In the genomic region with DNA sequence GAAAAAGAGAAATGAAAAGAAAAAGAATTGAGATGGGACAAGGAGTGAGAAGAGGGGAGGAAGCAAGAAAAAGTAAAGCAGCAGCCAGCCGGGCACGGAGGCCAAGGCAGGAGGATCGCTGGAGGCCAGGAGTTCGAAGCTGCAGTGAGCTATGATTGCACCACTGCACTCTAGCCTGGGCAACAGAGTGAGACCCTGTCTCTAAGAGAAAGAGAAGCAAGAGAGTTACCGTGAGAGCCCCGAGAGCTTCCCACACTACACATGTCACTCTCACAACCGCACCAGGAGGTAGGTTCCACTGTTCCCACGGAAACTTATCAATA, we compare ENCODE assay signal across 23 cellular contexts. TPM values are rescaled to one million over a fixed set of nuclear protein-coding genes. Genes with fewer than 3 reads are reported as not detected.
DNase-seq lines count a peak whose midpoint lies in the region; ATAC-seq, FAIRE-seq and TF ChIP-seq lines count a peak whose summit lies in the region.
"Had no signal": no experiment of that assay in that cellular context is flagged by ENCODE, and none has a peak within 500 bp of the region (broad histone marks: within the 10 kb centered on the region; RNA-seq: fewer than 3 reads in every experiment).

No MANE protein-coding gene starts in this region.

- in situ Hi-C loops in HepG2 (cut with HindIII; ENCODE audit: extremely low pct_ligation_motif_present, low pct_unique_long_range_greater_than_20kb) = no loop called here

- H3K4me1 ChIP-seq in left ventricle myocardium inferior = peaks cover 10% of the 10 kb centered on the region
- H3K4me1 ChIP-seq in HepG2 (ENCODE audit: insufficient read depth, low read length) = peaks cover 12% of the 10 kb centered on the region; the same call in 1 of the 2 replicates
- peaks cover 0 to 8% (median 0%) of the 10 kb centered on the region in 4 donors for H3K4me1 ChIP-seq in sigmoid colon
- peaks cover 21% of the 10 kb centered on the region for H3K4me1 ChIP-seq in vagina

- FAIRE-seq in HepG2 (lab: Jason Lieb, UNC) = no peak
- FAIRE-seq: islet of Langerhans had no signal

- CTCF ChIA-PET in HepG2 (lab: Yijun Ruan, JAX; ENCODE audit: low intra/inter-chr PET ratio, low total read pairs) = no interaction called here

- H3K27ac ChIP-seq in left ventricle myocardium inferior (replicated peaks) (peak overlapping the region; percentile 64), HepG2 (ENCODE audit: extremely low read length, insufficient read depth, low read length) (no peak overlapping the region), sigmoid colon (peak overlapping the region; percentile 57 to 64 (median 60)), vagina (peak overlapping the region; percentile 72)
- H3K27ac ChIP-seq: parathyroid adenoma had no signal

- H3K79me2 ChIP-seq in HepG2 (ENCODE audit: insufficient read depth, low read length) = no peaks in the 10 kb centered on the region
- H3K79me2 ChIP-seq: parathyroid adenoma had no signal

- no peak overlapping the region for H3K4me3 ChIP-seq in left ventricle myocardium inferior
- no peak overlapping the region for H3K4me3 ChIP-seq in HepG2 (replicated peaks in 1 of 3; ENCODE audit: insufficient read depth in 1 of 3, low read depth in 2 of 3, low read length in 3 of 3)
- H3K4me3 ChIP-seq in sigmoid colon = no peak overlapping the region
- no peak overlapping the region for H3K4me3 ChIP-seq in vagina
- H3K4me3 ChIP-seq: mucosa of descending colon had no signal

- no peaks in the 10 kb centered on the region for H3K36me3 ChIP-seq in left ventricle myocardium inferior
- H3K36me3 ChIP-seq in HepG2 (replicated peaks in 1 of 2; ENCODE audit: control insufficient read depth in 1 of 2, insufficient read depth in 2 of 2, low read length in 2 of 2) = no peaks in the 10 kb centered on the region
- no peaks in the 10 kb centered on the region for H3K36me3 ChIP-seq in sigmoid colon
- H3K36me3 ChIP-seq in vagina = no peaks in the 10 kb centered on the region

- BruUV-seq in HepG2 (replicated peaks; lab: Mats Ljungman, UMichigan) = no TSS peak

- no peak for TF ChIP-seq CTCF in left ventricle myocardium inferior (IDR thresholded peaks at IDR 0.05; ENCODE audit: borderline replicate concordance)
- TF ChIP-seq CTCF in HepG2 (CRISPR knock-in tag; IDR thresholded peaks at IDR 0.05) = no peak
- no peak for TF ChIP-seq CTCF in sigmoid colon (IDR thresholded peaks at IDR 0.05)
- TF ChIP-seq CTCF in vagina (IDR thresholded peaks at IDR 0.05) = no peak

- ATAC-seq in HepG2 (no peak), GM21723 (IDR thresholded peaks at IDR 0.05; ENCODE audit: unreplicated experiment) (no peak), GM21529 (IDR thresholded peaks at IDR 0.05; ENCODE audit: unreplicated experiment) (no peak)
- ATAC-seq: activated CD8-positive, alpha-beta T cell treated with anti-CD3 and anti-CD28 coated beads, Interleukin-2, amount 10 ng/mL, durations not matched to agents 7 days and 5 days; activated T-helper 17 cell treated with anti-CD3 and anti-CD28 coated beads, Interleukin-2, amount 50 U/mL, for 72 hours; HCT116 had no signal

- POLR2A ChIA-PET in HepG2 (lab: Yijun Ruan, JAX) = no interaction called here

- H3K9me3 ChIP-seq in left ventricle myocardium inferior (replicated peaks) = no peaks in the 10 kb centered on the region
- H3K9me3 ChIP-seq in HepG2 (ENCODE audit: low read length) = no peaks in the 10 kb centered on the region
- H3K9me3 ChIP-seq in sigmoid colon = no peaks in the 10 kb centered on the region
- H3K9me3 ChIP-seq in vagina = no peaks in the 10 kb centered on the region
- H3K9me3 ChIP-seq: mucosa of descending colon had no signal

- TF ChIP-seq EP300 in HepG2 (IDR thresholded peaks at IDR 0.05; ENCODE audit: low read depth in 2 of 2, low read length in 2 of 2) (no peak), HepG2 (CRISPR knock-in tag; IDR thresholded peaks at IDR 0.05; ENCODE audit: borderline replicate concordance) (no peak), sigmoid colon (IDR thresholded peaks at IDR 0.05) (no peak)

- intact Hi-C loops in left ventricle myocardium inferior (cut with micrococcal nuclease) (no loop called here), cardiac septum (cut with DNase I) (no loop called here), HepG2 (cut with micrococcal nuclease; ENCODE audit: unreplicated experiment) (no loop called here), sigmoid colon (cut with DNase I) (no loop called here), vagina (cut with DNase I) (no loop called here)

- H3K4me2 ChIP-seq in HepG2 (ENCODE audit: low read depth, low read length) = no peak overlapping the region

- no peak for TF ChIP-seq RAD21 in HepG2 (CRISPR knock-in tag; IDR thresholded peaks at IDR 0.05)

- no peak for TF ChIP-seq POLR2A in HepG2 (IDR thresholded peaks at IDR 0.05; ENCODE audit: insufficient read depth in 1 of 2, low read depth in 2 of 2, low read length in 2 of 2)
- TF ChIP-seq POLR2A in sigmoid colon (IDR thresholded peaks at IDR 0.05) = no peak
- no peak for TF ChIP-seq POLR2A in vagina (IDR thresholded peaks at IDR 0.05)

- no peak for DNase-seq in left ventricle myocardium inferior
- DNase-seq in cardiac septum (ENCODE audit: low spot score) = no peak
- no peak for DNase-seq in HepG2 (ENCODE audit: low spot score)
- no peak for DNase-seq in sigmoid colon
- DNase-seq in vagina (ENCODE audit: extremely low spot score in 2 of 2) = no peak
- no peak for DNase-seq in NCI-H69 (lab: John Stamatoyannopoulos, UW)
- DNase-seq: activated CD8-positive, alpha-beta T cell treated with anti-CD3 and anti-CD28 coated beads, Interleukin-2, amount 10 ng/mL, durations not matched to agents 7 days and 5 days; activated naive CD4-positive, alpha-beta T cell treated with anti-CD3 and anti-CD28 coated beads, Interleukin-2, amount 10 ng/mL, durations not matched to agents 7 days and 5 days; amniotic stem cell; Calu3; CD4-positive, CD25-positive, alpha-beta regulatory T cell; DMS79 treated with DMSO at 0.1 percent for 48 hours; GDM1; left ventricle myocardium superior; stimulated activated CD4-positive, alpha-beta T cell treated with anti-CD3 and anti-CD28 coated beads, Interleukin-12 subunit alpha, Interleukin-12 subunit beta, amount 100 ng/mL, for 4 hours; stimulated activated CD4-positive, alpha-beta T cell treated with anti-CD3 and anti-CD28 coated beads, Interleukin-4, amount 100 ng/mL, for 1 hour had no signal

- WGBS in HepG2 (ENCODE audit: low lambda C conversion rate) = 70% methylated on average over 8 of the region's 8 CpGs
- WGBS in sigmoid colon, 2 donors = 90 to 95% methylated on average over 8 of the region's 8 CpGs

- H2AFZ ChIP-seq in HepG2 (ENCODE audit: low read length) = no peak overlapping the region
- H2AFZ ChIP-seq: parathyroid adenoma had no signal

- H3K9ac ChIP-seq in HepG2 (ENCODE audit: insufficient read depth, low read depth, low read length) = no peak overlapping the region
- H3K9ac ChIP-seq: parathyroid adenoma had no signal

- H4K20me1 ChIP-seq in HepG2 (ENCODE audit: insufficient read depth, low read length) = no peaks in the 10 kb centered on the region

- H3K27me3 ChIP-seq in left ventricle myocardium inferior (ENCODE audit: low read depth) (no peaks in the 10 kb centered on the region), HepG2 (ENCODE audit: control insufficient read depth in 1 of 2, insufficient read depth in 2 of 2, low read length in 2 of 2) (peaks cover 12 to 77% of the 10 kb centered on the region in 2 experiments; a peak in 4 of 5 replicates), sigmoid colon (peaks cover 0 to 14% (median 8%) of the 10 kb centered on the region in 3 donors), vagina (no peaks in the 10 kb centered on the region)

TF ChIP-seq in HepG2, 621 proteins besides CTCF, POLR2A, EP300 and RAD21 (continues in another document):
- no peak for TF ChIP-seq YEATS4 (CRISPR knock-in tag; IDR thresholded peaks at IDR 0.05; ENCODE audit: borderline replicate concordance)

RNA-seq across cellular contexts. Expression of gene LITAF, which starts 18.8 kb away (rescaled TPM):
- total RNA-seq in left ventricle myocardium inferior = 55.6 TPM
- total RNA-seq in cardiac septum = 40.5 TPM
- total RNA-seq in HepG2 (2016; rRNA removed; fragmentation: Illumina TruSeq; extraction: Trizol) = 141 and 186 TPM in 2 replicates
- 30.0 and 32.3 TPM in 2 replicates for total RNA-seq in HepG2 (2016; cell fraction: cytosol; rRNA removed; fragmentation: Illumina TruSeq; extraction: Trizol; ENCODE audit: low read depth)
- total RNA-seq in HepG2 (2016; cell fraction: insoluble cytoplasmic fraction; rRNA removed; fragmentation: Illumina TruSeq; extraction: Trizol) = 139 and 174 TPM in 2 replicates
- total RNA-seq in HepG2 (2016; cell fraction: membrane; rRNA removed; fragmentation: Illumina TruSeq; extraction: Trizol) = 118 and 119 TPM in 2 replicates
- 60.6 and 72.1 TPM in 2 replicates for total RNA-seq in HepG2 (2016; cell fraction: nucleus; rRNA removed; fragmentation: Illumina TruSeq; extraction: Trizol)
- 80.1 and 95.5 TPM in 2 replicates for polyA plus RNA-seq in HepG2 (2011; rRNA removed)
- polyA plus RNA-seq in HepG2 (2011; cell fraction: cytosol; rRNA removed) = 121 and 137 TPM in 2 replicates
- 61.9 and 67.8 TPM in 2 replicates for polyA plus RNA-seq in HepG2 (2011; cell fraction: nucleus; rRNA removed)
- polyA plus RNA-seq in HepG2 (2012) = 113 and 128 TPM in 2 replicates
- polyA plus RNA-seq in HepG2 (2016; cell fraction: cytosol; fragmentation: Illumina TruSeq; extraction: Trizol; ENCODE audit: low read depth) = 48.2 and 51.8 TPM in 2 replicates
- polyA plus RNA-seq in HepG2 (2016; cell fraction: insoluble cytoplasmic fraction; fragmentation: Illumina TruSeq; extraction: Trizol; ENCODE audit: low read depth) = 322 and 369 TPM in 2 replicates
- polyA plus RNA-seq in HepG2 (2016; cell fraction: membrane; fragmentation: Illumina TruSeq; extraction: Trizol; ENCODE audit: low read depth) = 139 and 153 TPM in 2 replicates
- 125 and 129 TPM in 2 replicates for polyA plus RNA-seq in HepG2 (2016; cell fraction: nucleus; fragmentation: Illumina TruSeq; extraction: Trizol; ENCODE audit: insufficient read depth, low read depth)
- polyA minus RNA-seq in HepG2 (2011; rRNA and poly(A)+ RNA removed; ENCODE audit: low replicate concordance) = 155 and 250 TPM in 2 replicates
- 71.1 and 86.5 TPM in 2 replicates for polyA minus RNA-seq in HepG2 (2011; cell fraction: cytosol; rRNA and poly(A)+ RNA removed)
- 45.8 and 58.4 TPM in 2 replicates for polyA minus RNA-seq in HepG2 (2011; cell fraction: nucleus; rRNA and poly(A)+ RNA removed)
- 10 to 100 TPM; 20.6 to 55.1 (median 39.9) TPM for total RNA-seq in sigmoid colon
- polyA plus RNA-seq in sigmoid colon = 100 to 1,000 TPM; 176 to 307 (median 195) TPM
- 111 TPM for total RNA-seq in vagina
